ENCODE assay signal across 8 cellular contexts in the genomic region with DNA sequence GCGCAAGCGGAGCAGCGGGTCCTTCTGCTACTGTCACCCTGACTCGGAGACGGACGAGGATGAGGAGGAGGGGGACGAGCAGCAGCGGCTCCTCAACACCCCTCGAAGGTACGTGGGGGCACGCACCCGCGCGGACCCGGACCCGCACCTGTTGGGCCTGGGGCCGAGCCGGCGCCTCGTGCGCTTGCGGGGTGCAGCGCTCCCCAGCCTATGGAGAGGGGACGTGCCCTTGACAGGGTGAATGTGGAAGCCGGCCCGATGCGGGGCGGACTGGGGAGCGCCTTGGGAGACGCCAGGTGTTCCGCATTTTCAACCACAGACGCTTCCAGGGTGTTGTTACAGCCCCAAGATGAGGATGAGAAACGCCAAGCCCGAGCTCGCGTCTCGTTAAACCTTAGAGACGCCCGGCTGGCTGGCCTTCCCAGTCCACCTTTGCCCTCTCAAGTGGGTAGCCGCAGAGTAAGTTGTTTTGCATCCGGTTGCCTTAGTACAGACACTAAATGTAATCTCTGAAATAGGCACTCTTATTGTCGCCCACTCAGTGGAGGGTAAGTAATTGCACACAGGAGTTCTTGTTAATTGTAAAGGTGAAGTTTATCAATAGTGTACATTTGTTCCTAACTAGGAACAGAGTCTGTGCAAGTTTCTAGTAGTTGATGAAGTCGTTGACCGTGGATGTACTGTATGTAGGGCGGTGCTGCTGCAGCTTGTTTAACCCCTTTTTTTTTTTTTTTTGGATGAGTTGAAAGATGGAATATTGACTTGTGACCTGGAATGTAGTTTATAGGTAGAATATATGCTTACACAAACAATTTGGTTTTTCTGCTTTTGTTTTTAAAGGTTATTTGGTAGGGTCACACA. TPM values are rescaled to one million over a fixed set of nuclear protein-coding genes. Genes with fewer than 3 reads are reported as not detected.
DNase-seq lines count a peak whose midpoint lies in the region; ATAC-seq and TF ChIP-seq lines count a peak whose summit lies in the region.

No MANE protein-coding gene starts in this region.

- H3K4me3 Mint-ChIP-seq in activated naive CD4-positive, alpha-beta T cell treated with anti-CD3 and anti-CD28 coated beads, Interleukin-2, amount 10 ng/mL, durations not matched to agents 7 days and 5 days, result peak overlapping the region; percentile 98
- H3K4me3 Mint-ChIP-seq in progenitor cell of endocrine pancreas (ENCODE audit: low read depth), result peak overlapping the region; percentile 79

- H3K27me3 Mint-ChIP-seq in activated naive CD4-positive, alpha-beta T cell treated with anti-CD3 and anti-CD28 coated beads, Interleukin-2, amount 10 ng/mL, durations not matched to agents 7 days and 5 days, result peaks cover 4% of the 10 kb centered on the region
- no peaks in the 10 kb centered on the region for H3K27me3 Mint-ChIP-seq in progenitor cell of endocrine pancreas

- intact Hi-C loops in cardiac septum (cut with DNase I), result no loop called here

- peak; percentile 30 for DNase-seq in AG08396 (ENCODE audit: low spot score)
- DNase-seq in RKO (ENCODE audit: low spot score), result peak; percentile 69
- DNase-seq in activated naive CD4-positive, alpha-beta T cell treated with anti-CD3 and anti-CD28 coated beads, Interleukin-2, amount 10 ng/mL, durations not matched to agents 7 days and 5 days, result peak; percentile 69
- DNase-seq in cardiac septum (ENCODE audit: low spot score), result peak; percentile 82
- DNase-seq in progenitor cell of endocrine pancreas (ENCODE audit: low spot score, unreplicated experiment), result peak; percentile 15
- DNase-seq in NCI-H446 (lab: John Stamatoyannopoulos, UW), result no peak

- peaks cover 64% of the 10 kb centered on the region for H3K4me1 Mint-ChIP-seq in activated naive CD4-positive, alpha-beta T cell treated with anti-CD3 and anti-CD28 coated beads, Interleukin-2, amount 10 ng/mL, durations not matched to agents 7 days and 5 days
- peaks cover 30% of the 10 kb centered on the region for H3K4me1 Mint-ChIP-seq in progenitor cell of endocrine pancreas (ENCODE audit: low read depth)

- H3K27ac Mint-ChIP-seq in activated naive CD4-positive, alpha-beta T cell treated with anti-CD3 and anti-CD28 coated beads, Interleukin-2, amount 10 ng/mL, durations not matched to agents 7 days and 5 days, result peak overlapping the region; percentile 95
- peak overlapping the region; percentile 98 for H3K27ac Mint-ChIP-seq in progenitor cell of endocrine pancreas

- TF ChIP-seq CTCF in progenitor cell of endocrine pancreas (IDR thresholded peaks at IDR 0.05; ENCODE audit: unreplicated experiment), result no peak

- CTCF ChIA-PET in activated naive CD4-positive, alpha-beta T cell treated with anti-CD3 and anti-CD28 coated beads, Interleukin-2, amount 10 ng/mL, durations not matched to agents 7 days and 5 days (lab: Charles Lee), result interaction anchor here (2.0 kb wide), 1 partner anchor 106 kb away, joined by 6 read pairs; no protein-coding TSS in a partner anchor

- H3K9me3 Mint-ChIP-seq in activated naive CD4-positive, alpha-beta T cell treated with anti-CD3 and anti-CD28 coated beads, Interleukin-2, amount 10 ng/mL, durations not matched to agents 7 days and 5 days, result no peaks in the 10 kb centered on the region
- H3K9me3 Mint-ChIP-seq in progenitor cell of endocrine pancreas (ENCODE audit: low read depth), result no peaks in the 10 kb centered on the region

- ATAC-seq in GM19025 (IDR thresholded peaks at IDR 0.05; ENCODE audit: low read depth, unreplicated experiment) (peak; percentile 22), HG03196 (IDR thresholded peaks at IDR 0.05; ENCODE audit: unreplicated experiment) (peak; percentile 34)

- H3K36me3 Mint-ChIP-seq in activated naive CD4-positive, alpha-beta T cell treated with anti-CD3 and anti-CD28 coated beads, Interleukin-2, amount 10 ng/mL, durations not matched to agents 7 days and 5 days, result peaks cover 24% of the 10 kb centered on the region
- H3K36me3 Mint-ChIP-seq in progenitor cell of endocrine pancreas (ENCODE audit: insufficient read depth), result peaks cover 3% of the 10 kb centered on the region

RNA-seq across cellular contexts. Expression of a gene that starts 0.8 kb away (rescaled TPM):
- total RNA-seq in cardiac septum (5.7 TPM), progenitor cell of endocrine pancreas (33.1 and 39.2 TPM in 2 replicates)

Comparison
In these comparisons a context has a peak if more than half of its experiments do, and no peak if none do; other contexts are left out.
1. DNase-seq: peak in AG08396 (single experiment), RKO (single experiment), activated naive CD4-positive, alpha-beta T cell treated with anti-CD3 and anti-CD28 coated beads, Interleukin-2, amount 10 ng/mL, durations not matched to agents 7 days and 5 days (single experiment), cardiac septum (single experiment) and progenitor cell of endocrine pancreas (single experiment); none in NCI-H446 (0 of 2).